Comparison of ENCODE assay signal across 6 cellular contexts in genomic region chr11:94494200-94494545, GRCh38. TPM values are rescaled to one million over a fixed set of nuclear protein-coding genes. Genes with fewer than 3 reads are reported as not detected.
DNase-seq lines count a peak whose midpoint lies in the region; ATAC-seq and TF ChIP-seq lines count a peak whose summit lies in the region.

No MANE protein-coding gene starts in this region.

- H3K4me3 ChIP-seq in NT2/D1 (ENCODE audit: insufficient read length, low read depth) (peak overlapping the region; percentile 85), thyroid gland (replicated peaks in 1 of 3) (peak overlapping the region; percentile 77 to 98 (median 87))

- peak overlapping the region; percentile 93 for H3K27ac Mint-ChIP-seq in activated CD8-positive, alpha-beta memory T cell treated with anti-CD3 and anti-CD28 coated beads, Interleukin-2, amount 10 ng/mL, durations not matched to agents 7 days and 5 days

- peaks cover 42% of the 10 kb centered on the region for H3K36me3 ChIP-seq in NT2/D1 (ENCODE audit: insufficient read depth, insufficient read length, low read length)
- peaks cover 20 to 23% of the 10 kb centered on the region in 2 donors for H3K36me3 ChIP-seq in thyroid gland

- peak overlapping the region; percentile 94 for H3K4me3 Mint-ChIP-seq in activated CD8-positive, alpha-beta memory T cell treated with anti-CD3 and anti-CD28 coated beads, Interleukin-2, amount 10 ng/mL, durations not matched to agents 7 days and 5 days

- H3K9me3 ChIP-seq in NT2/D1 (ENCODE audit: insufficient read depth, low read length) (no peaks in the 10 kb centered on the region), thyroid gland (no peaks in the 10 kb centered on the region)

- peak overlapping the region; percentile 79 to 87 (median 84) for H3K27ac ChIP-seq in thyroid gland

- CTCF ChIA-PET in activated CD8-positive, alpha-beta memory T cell treated with anti-CD3 and anti-CD28 coated beads, Interleukin-2, amount 10 ng/mL, durations not matched to agents 7 days and 5 days (lab: Charles Lee): interaction anchor here (1.0 kb wide), 1 partner anchor 11 kb away, joined by 4 read pairs; no protein-coding TSS in a partner anchor

- peak; percentile 73 for ATAC-seq in activated CD8-positive, alpha-beta memory T cell treated with anti-CD3 and anti-CD28 coated beads, Interleukin-2, amount 10 ng/mL, durations not matched to agents 7 days and 5 days
- ATAC-seq in Right ventricle myocardium superior (ENCODE audit: poor library complexity): peak; percentile 75

- WGBS in thyroid gland, 2 donors: 1 to 2% methylated on average over 8 to 9 of the region's 10 CpGs

- intact Hi-C loops in Right ventricle myocardium superior (cut with DNase I): no loop called here
- intact Hi-C loops in thyroid gland (cut with DNase I): no loop called here

- TF ChIP-seq CTCF in thyroid gland (IDR thresholded peaks at IDR 0.05): no peak

- H3K27me3 Mint-ChIP-seq in activated CD8-positive, alpha-beta memory T cell treated with anti-CD3 and anti-CD28 coated beads, Interleukin-2, amount 10 ng/mL, durations not matched to agents 7 days and 5 days: no peaks in the 10 kb centered on the region

- no peak for TF ChIP-seq POLR2A in thyroid gland (IDR thresholded peaks at IDR 0.05)

- H3K4me1 ChIP-seq in NT2/D1 (ENCODE audit: insufficient read depth, insufficient read length): no peaks in the 10 kb centered on the region
- peaks cover 10 to 15% of the 10 kb centered on the region in 2 donors for H3K4me1 ChIP-seq in thyroid gland

- H3K4me1 Mint-ChIP-seq in activated CD8-positive, alpha-beta memory T cell treated with anti-CD3 and anti-CD28 coated beads, Interleukin-2, amount 10 ng/mL, durations not matched to agents 7 days and 5 days: peaks cover 33% of the 10 kb centered on the region

- H3K9ac ChIP-seq in NT2/D1 (ENCODE audit: insufficient read length, low read depth): peak overlapping the region; percentile 80

- H3K27me3 ChIP-seq in NT2/D1 (ENCODE audit: insufficient read depth, insufficient read length) (no peaks in the 10 kb centered on the region), thyroid gland (no peaks in the 10 kb centered on the region)

- H3K9me3 Mint-ChIP-seq in activated CD8-positive, alpha-beta memory T cell treated with anti-CD3 and anti-CD28 coated beads, Interleukin-2, amount 10 ng/mL, durations not matched to agents 7 days and 5 days (ENCODE audit: low read depth): no peaks in the 10 kb centered on the region

- peaks cover 29% of the 10 kb centered on the region for H3K36me3 Mint-ChIP-seq in activated CD8-positive, alpha-beta memory T cell treated with anti-CD3 and anti-CD28 coated beads, Interleukin-2, amount 10 ng/mL, durations not matched to agents 7 days and 5 days

- no peak for DNase-seq in activated CD8-positive, alpha-beta memory T cell treated with anti-CD3 and anti-CD28 coated beads, Interleukin-2, amount 10 ng/mL, durations not matched to agents 7 days and 5 days
- DNase-seq in activated CD8-positive, alpha-beta memory T cell treated with anti-CD3 and anti-CD28 coated beads for 24 hours: no peak
- no peak for DNase-seq in NT2/D1 (ENCODE audit: low read depth, low spot score)
- DNase-seq in Right ventricle myocardium superior: no peak
- DNase-seq in thyroid gland: no peak
- no peak for DNase-seq in NCI-H1417 treated with DMSO at 0.1 percent for 48 hours (lab: John Stamatoyannopoulos, UW)

RNA-seq across cellular contexts. Expression of gene ANKRD49, which starts 0.4 kb away (rescaled TPM):
- total RNA-seq in activated CD8-positive, alpha-beta memory T cell treated with anti-CD3 and anti-CD28 coated beads, Interleukin-2, amount 10 ng/mL, durations not matched to agents 7 days and 5 days: 10 to 100 TPM; 23.9 to 31.9 TPM
- 4.6 TPM for total RNA-seq in Right ventricle myocardium superior
- 10 to 100 TPM; 29.8 to 61.4 (median 32.2) TPM for total RNA-seq in thyroid gland

RNA-seq across cellular contexts. Expression of gene MRE11, which starts 0.5 kb away (rescaled TPM):
- total RNA-seq in activated CD8-positive, alpha-beta memory T cell treated with anti-CD3 and anti-CD28 coated beads, Interleukin-2, amount 10 ng/mL, durations not matched to agents 7 days and 5 days: 10 to 100 TPM; 45.1 to 46.2 TPM
- total RNA-seq in Right ventricle myocardium superior: 6.4 TPM
- 10 to 100 TPM; 18.4 to 25.0 (median 22.8) TPM for total RNA-seq in thyroid gland

RNA-seq across cellular contexts. Expression of gene C11orf97, which starts 18.1 kb away (rescaled TPM):
- total RNA-seq in activated CD8-positive, alpha-beta memory T cell treated with anti-CD3 and anti-CD28 coated beads, Interleukin-2, amount 10 ng/mL, durations not matched to agents 7 days and 5 days: not detected
- not detected for total RNA-seq in Right ventricle myocardium superior
- not detected for total RNA-seq in thyroid gland

RNA-seq across cellular contexts. Expression of gene FUT4, which starts 49.5 kb away (rescaled TPM):
- 1 to 10 TPM; 5.8 to 6.5 TPM for total RNA-seq in activated CD8-positive, alpha-beta memory T cell treated with anti-CD3 and anti-CD28 coated beads, Interleukin-2, amount 10 ng/mL, durations not matched to agents 7 days and 5 days
- total RNA-seq in Right ventricle myocardium superior: 1.4 TPM
- total RNA-seq in thyroid gland: 1 to 10 TPM; 3.8 to 7.4 (median 6.0) TPM
